11 cellular contexts compared by ENCODE assay signal in genomic region chr2:35978218-35978617, GRCh38.
DNase-seq lines count a peak whose midpoint lies in the region; ATAC-seq and TF ChIP-seq lines count a peak whose summit lies in the region.
"Had no signal": no experiment of that assay in that cellular context is flagged by ENCODE, and none has a peak within 500 bp of the region (broad histone marks: within the 10 kb centered on the region; RNA-seq: fewer than 3 reads in every experiment).

No MANE protein-coding gene starts in this region.

- peak; percentile 56 for DNase-seq in OCI-M1 (lab: John Stamatoyannopoulos, UW)
- no peak for DNase-seq in DMS79 treated with DMSO at 0.1 percent for 48 hours (lab: John Stamatoyannopoulos, UW)
- no peak for DNase-seq in left cardiac atrium
- DNase-seq in LoVo (ENCODE audit: low spot score), result no peak
- no peak for DNase-seq in mesothelial cell of epicardium (ENCODE audit: low spot score in 2 of 2, unreplicated experiment in 2 of 2)
- DNase-seq: activated CD4-positive, alpha-beta T cell treated with anti-CD3 and anti-CD28 coated beads for 4 hours; Calu3; NCI-H187 had no signal

- no peaks in the 10 kb centered on the region for H3K36me3 Mint-ChIP-seq in mesothelial cell of epicardium

- no peaks in the 10 kb centered on the region for H3K27me3 Mint-ChIP-seq in mesothelial cell of epicardium (ENCODE audit: low read depth)

- no peaks in the 10 kb centered on the region for H3K9me3 Mint-ChIP-seq in mesothelial cell of epicardium

- intact Hi-C loops in left cardiac atrium (cut with DNase I), result no loop called here

- peak; percentile 98 for ATAC-seq in GM18511 (IDR thresholded peaks at IDR 0.05; ENCODE audit: unreplicated experiment)
- ATAC-seq in GM19468 (IDR thresholded peaks at IDR 0.05; ENCODE audit: extremely low read depth, unreplicated experiment), result peak; percentile 97
- peak; percentile 97 for ATAC-seq in HG02981 (IDR thresholded peaks at IDR 0.05; ENCODE audit: unreplicated experiment)
- ATAC-seq in left cardiac atrium, result no peak

- no peak overlapping the region for H3K4me3 Mint-ChIP-seq in mesothelial cell of epicardium

- peaks cover 3% of the 10 kb centered on the region for H3K4me1 Mint-ChIP-seq in mesothelial cell of epicardium

- no peak for TF ChIP-seq CTCF in mesothelial cell of epicardium (IDR thresholded peaks at IDR 0.05; ENCODE audit: unreplicated experiment)

- H3K27ac Mint-ChIP-seq in mesothelial cell of epicardium, result no peak overlapping the region

Comparison
In these comparisons a context has a peak if more than half of its experiments do, and no peak if none do; other contexts are left out.
1. ATAC-seq: peak in GM18511 (single experiment), GM19468 (single experiment) and HG02981 (single experiment); none in left cardiac atrium (0 of 2).